In genomic region chr1:18007391-18008106, GRCh38 we compare ENCODE assay signal across 19 cellular contexts.
"Had no signal": no experiment of that assay in that cellular context is flagged by ENCODE, and none has a peak within 500 bp of the region (broad histone marks: within the 10 kb centered on the region; RNA-seq: fewer than 3 reads in every experiment).

No MANE protein-coding gene starts in this region.

- ATAC-seq: left cardiac atrium; naive thymus-derived CD4-positive, alpha-beta T cell; sciatic nerve; stimulated activated memory B cell treated with anti-CD40 and anti-IgM and Interleukin-4, amounts not matched to agents 10 μg/mL and 1 μg/mL and 100 μg/mL, for 72 hours had no signal

- H3K27me3 ChIP-seq: testis had no signal

- H3K4me3 ChIP-seq: coronary artery, hepatocyte, left ventricle myocardium inferior, spleen, testis, tibial nerve had no signal

- H3K9me3 ChIP-seq: left ventricle myocardium inferior, neutrophil, testis, tibial nerve had no signal

- H3K36me3 ChIP-seq: left ventricle myocardium inferior, neutrophil, spleen, tibial nerve had no signal

- H3K27ac ChIP-seq: coronary artery, hepatocyte, left ventricle myocardium inferior, neutrophil, spleen, testis, tibial nerve had no signal

- DNase-seq: effector CD8-positive, alpha-beta T cell; foreskin melanocyte; head of caudate nucleus; kidney; left cardiac atrium; left ventricle myocardium inferior; naive thymus-derived CD4-positive, alpha-beta T cell; nephron progenitor cell; spleen; stimulated activated CD4-positive, alpha-beta T cell treated with anti-CD3 and anti-CD28 coated beads, Interleukin-15, amount 100 ng/mL, for 24 hours; stimulated activated CD4-positive, alpha-beta T cell treated with anti-CD3 and anti-CD28 coated beads, Interleukin-1b, Interleukin-23, amount 100 ng/mL, for 48 hours; stimulated activated CD4-positive, alpha-beta T cell treated with anti-CD3 and anti-CD28 coated beads, Interleukin-4, amount 100 ng/mL, for 24 hours; testis had no signal

- H3K4me1 ChIP-seq: left ventricle myocardium inferior, spleen, testis, tibial nerve had no signal
